Comparison of ENCODE assay signal across 1 cellular context in genomic region chr7:99459087-99459486, GRCh38.
A peak's percentile ranks its signal among the peaks of the same experiment; 100 is the strongest.
TF ChIP-seq lines count a peak whose summit lies in the region.

No MANE protein-coding gene starts in this region.

TF ChIP-seq in K562, 482 proteins besides CTCF, POLR2A, EP300 and RAD21:
- no peak for TF ChIP-seq ZNF324 (CRISPR knock-in tag; IDR thresholded peaks at IDR 0.05)
- TF ChIP-seq HIVEP1 (CRISPR knock-in tag; IDR thresholded peaks at IDR 0.05), result no peak
- 0 out of 6 replicates have a peak, but pooled peaks of 1 of the 3 experiments have one; percentile 14 for TF ChIP-seq ZBTB11 (CRISPR knock-in tag; IDR thresholded peaks at IDR 0.05)
- no peak for TF ChIP-seq NRF1 (conservative IDR thresholded peaks at IDR 0.05 in 1 of 2, IDR thresholded peaks at IDR 0.05 in 1 of 2)
- peak; percentile 51; the same call in 1 of the 2 replicates for TF ChIP-seq CBX1 (IDR thresholded peaks at IDR 0.05; ENCODE audit: low read depth)
- TF ChIP-seq NR0B1 (IDR thresholded peaks at IDR 0.05; ENCODE audit: partially characterized antibody), result no peak
- TF ChIP-seq PREB (CRISPR knock-in tag; IDR thresholded peaks at IDR 0.05), result 0 out of 2 replicates have a peak, but pooled peaks have one; percentile 59
- peak; percentile 61; the same call in 1 of the 2 replicates for TF ChIP-seq POLR2AphosphoS5 (IDR thresholded peaks at IDR 0.05; ENCODE audit: control insufficient read depth, insufficient read depth, low read depth, low read length)
- TF ChIP-seq SMAD1 (IDR thresholded peaks at IDR 0.05; ENCODE audit: low read depth, low read length, partially characterized antibody), result peak; percentile 25
- no peak for TF ChIP-seq MITF (IDR thresholded peaks at IDR 0.05)
- TF ChIP-seq IRF1 (CRISPR knock-in tag; IDR thresholded peaks at IDR 0.05; ENCODE audit: borderline replicate concordance), result no peak
- TF ChIP-seq NFATC3 (IDR thresholded peaks at IDR 0.05), result 0 out of 2 replicates have a peak, but pooled peaks have one; percentile 32
